ENCODE assay signal across 1 cellular context in genomic region chr9:126860077-126860756, GRCh38.
TF ChIP-seq lines count a peak whose summit lies in the region.

Gene ZBTB34, plus strand, starts transcription at chr9:126860639. Its CDS starts 18,761 bp downstream, at chr9:126879400.

TF ChIP-seq in HepG2, 621 proteins besides CTCF, POLR2A, EP300 and RAD21 (continued from another document and continues in another):
- no peak for TF ChIP-seq ZHX2 (IDR thresholded peaks at IDR 0.05; ENCODE audit: low read depth)
- TF ChIP-seq ZHX2 (CRISPR knock-in tag; IDR thresholded peaks at IDR 0.05; ENCODE audit: borderline replicate concordance): no peak
- TF ChIP-seq ARID4A (CRISPR knock-in tag; IDR thresholded peaks at IDR 0.05; ENCODE audit: borderline replicate concordance): peak; percentile 39; the same call in 1 of the 2 replicates
- TF ChIP-seq HES4 (CRISPR knock-in tag; IDR thresholded peaks at IDR 0.05; ENCODE audit: borderline replicate concordance): peak; percentile 33; the same call in 1 of the 2 replicates
- TF ChIP-seq ZSCAN22 (CRISPR knock-in tag; IDR thresholded peaks at IDR 0.05): no peak
- TF ChIP-seq CCDC6 (CRISPR knock-in tag; IDR thresholded peaks at IDR 0.05): peak; percentile 74; the same call in 1 of the 2 replicates
- no peak for TF ChIP-seq ZSCAN12 (CRISPR knock-in tag; IDR thresholded peaks at IDR 0.05)
- no peak for TF ChIP-seq ARNT (IDR thresholded peaks at IDR 0.05)
- TF ChIP-seq HMGXB3 (CRISPR knock-in tag; IDR thresholded peaks at IDR 0.05; ENCODE audit: borderline replicate concordance): 0 out of 2 replicates have a peak, but pooled peaks have one; percentile 23
- 0 out of 2 replicates have a peak, but pooled peaks have one; percentile 4 for TF ChIP-seq ZNF7 (CRISPR knock-in tag; IDR thresholded peaks at IDR 0.05)
- no peak for TF ChIP-seq ZNF446 (CRISPR knock-in tag; IDR thresholded peaks at IDR 0.05)
- TF ChIP-seq SIX1 (CRISPR knock-in tag; IDR thresholded peaks at IDR 0.05; ENCODE audit: borderline replicate concordance): no peak
- peak; percentile 85 for TF ChIP-seq KDM2A (CRISPR knock-in tag; IDR thresholded peaks at IDR 0.05; ENCODE audit: borderline replicate concordance, low read depth)
- TF ChIP-seq ZSCAN5A (CRISPR knock-in tag; IDR thresholded peaks at IDR 0.05; ENCODE audit: borderline replicate concordance): no peak
- TF ChIP-seq TERF1 (CRISPR knock-in tag; IDR thresholded peaks at IDR 0.05): no peak
- TF ChIP-seq ATF1 (CRISPR knock-in tag; IDR thresholded peaks at IDR 0.05): no peak
- TF ChIP-seq ZFP82 (CRISPR knock-in tag; IDR thresholded peaks at IDR 0.05; ENCODE audit: borderline replicate concordance): no peak
- no peak for TF ChIP-seq CENPX (CRISPR knock-in tag; IDR thresholded peaks at IDR 0.05)
- no peak for TF ChIP-seq DNMT1 (CRISPR knock-in tag; IDR thresholded peaks at IDR 0.05)
- no peak for TF ChIP-seq KDM1A (CRISPR knock-in tag; IDR thresholded peaks at IDR 0.05)
- no peak for TF ChIP-seq SP140L (CRISPR knock-in tag; IDR thresholded peaks at IDR 0.05; ENCODE audit: borderline replicate concordance)
- TF ChIP-seq HOXA7 (CRISPR knock-in tag; IDR thresholded peaks at IDR 0.05): no peak
- TF ChIP-seq BRF2 (CRISPR knock-in tag; IDR thresholded peaks at IDR 0.05): no peak
- TF ChIP-seq RFXANK (CRISPR knock-in tag; IDR thresholded peaks at IDR 0.05): no peak
- no peak for TF ChIP-seq KLF6 (CRISPR knock-in tag; IDR thresholded peaks at IDR 0.05)
- peak; percentile 64 for TF ChIP-seq SP2 (CRISPR knock-in tag; IDR thresholded peaks at IDR 0.05)
- TF ChIP-seq HMG20A (CRISPR knock-in tag; IDR thresholded peaks at IDR 0.05; ENCODE audit: borderline replicate concordance): no peak
- no peak; the same call in 1 of the 2 replicates for TF ChIP-seq SMC3 (IDR thresholded peaks at IDR 0.05; ENCODE audit: low read length)
- TF ChIP-seq ZBTB25 (CRISPR knock-in tag; IDR thresholded peaks at IDR 0.05): peak; percentile 46; the same call in 1 of the 2 replicates
- peak; percentile 64 for TF ChIP-seq ASH2L (IDR thresholded peaks at IDR 0.05; ENCODE audit: insufficient read length, low read depth, low read length)
- no peak for TF ChIP-seq ZNF670 (CRISPR knock-in tag; IDR thresholded peaks at IDR 0.05; ENCODE audit: borderline replicate concordance)
- no peak for TF ChIP-seq PLRG1 (conservative IDR thresholded peaks at IDR 0.05)
